Comparison of ENCODE assay signal across 8 cellular contexts in genomic region chr13:72565893-72566292, GRCh38.
DNase-seq lines count a peak whose midpoint lies in the region; ATAC-seq and TF ChIP-seq lines count a peak whose summit lies in the region.

No MANE protein-coding gene starts in this region.

- no peaks in the 10 kb centered on the region for H3F3A ChIP-seq in neural progenitor cell (ENCODE audit: low read depth)

- H3K4me2 ChIP-seq in neural progenitor cell = no peak overlapping the region

- H3K27ac Mint-ChIP-seq in chondrocyte (ENCODE audit: unreplicated experiment) (no peak overlapping the region), neural progenitor cell (no peak overlapping the region)

- H3K79me2 ChIP-seq in neural progenitor cell (ENCODE audit: low read depth) = no peaks in the 10 kb centered on the region

- peaks cover 13% of the 10 kb centered on the region for H3K27me3 Mint-ChIP-seq in chondrocyte (ENCODE audit: low read depth)
- no peaks in the 10 kb centered on the region for H3K27me3 Mint-ChIP-seq in neural progenitor cell (ENCODE audit: insufficient read depth, low read depth)

- H3K4me1 Mint-ChIP-seq in chondrocyte (ENCODE audit: low read depth) (peaks cover 5% of the 10 kb centered on the region), neural progenitor cell (no peaks in the 10 kb centered on the region)

- ATAC-seq in GM21423 (IDR thresholded peaks at IDR 0.05; ENCODE audit: unreplicated experiment) = peak; percentile 49

- H3K36me3 Mint-ChIP-seq in chondrocyte (ENCODE audit: low read depth) = no peaks in the 10 kb centered on the region
- no peaks in the 10 kb centered on the region for H3K36me3 Mint-ChIP-seq in neural progenitor cell

- no peak overlapping the region for H3K4me3 ChIP-seq in AG04450 (ENCODE audit: low read depth, low read length)
- no peak overlapping the region for H3K4me3 ChIP-seq in neural progenitor cell

- POLR2A ChIA-PET in AG04450 (lab: Yijun Ruan, JAX) = no interaction called here

- no peaks in the 10 kb centered on the region for H3K27me3 ChIP-seq in AG04450 (ENCODE audit: control insufficient read depth, insufficient read depth, low read length)
- no peaks in the 10 kb centered on the region for H3K27me3 ChIP-seq in neural progenitor cell

- H3K9me3 Mint-ChIP-seq in chondrocyte (ENCODE audit: low read depth) (no peaks in the 10 kb centered on the region), neural progenitor cell (no peaks in the 10 kb centered on the region)

- H3K4me3 Mint-ChIP-seq in chondrocyte (ENCODE audit: unreplicated experiment) (no peak overlapping the region), neural progenitor cell (no peak overlapping the region)

- no peaks in the 10 kb centered on the region for H3K4me1 ChIP-seq in neural progenitor cell

- TF ChIP-seq CTCF in AG04450 (IDR thresholded peaks at IDR 0.05; ENCODE audit: low read depth, low read length) (peak; percentile 72), chondrocyte (IDR thresholded peaks at IDR 0.05) (peak; percentile 87), neural progenitor cell (IDR thresholded peaks at IDR 0.05) (peak; percentile 90)

- CTCF ChIA-PET in AG04450 (lab: Charles Lee) = interaction anchor here (0.7 to 2.2 kb wide), 5 partner anchors 8 to 91 kb away, joined by 3 to 6 read pairs (median 4); no protein-coding TSS in a partner anchor

- DNase-seq in AG04450 (ENCODE audit: low read depth, low spot score) (no peak), NCI-H345 treated with DMSO at 0.1 percent for 48 hours (lab: John Stamatoyannopoulos, UW; ENCODE audit: unreplicated experiment) (peak; percentile 22), chondrocyte (ENCODE audit: low spot score) (no peak), neural progenitor cell (ENCODE audit: low spot score) (peak; percentile 65), 8988T (no peak), T-helper 1 cell (no peak)
- no peak for DNase-seq in activated naive CD4-positive, alpha-beta T cell treated with anti-CD3 and anti-CD28 coated beads, Interleukin-2, amount 50 U/mL, for 16 hours

- no peak overlapping the region for H3K9ac ChIP-seq in neural progenitor cell

- H4K20me1 ChIP-seq in neural progenitor cell (ENCODE audit: low read depth) = no peaks in the 10 kb centered on the region

- H3K9me3 ChIP-seq in AG04450 (ENCODE audit: control insufficient read depth, insufficient read depth, low read length) (no peaks in the 10 kb centered on the region), neural progenitor cell (ENCODE audit: low read depth) (no peaks in the 10 kb centered on the region)

- H3K27ac ChIP-seq in AG04450 (ENCODE audit: low read depth, low read length) = no peak overlapping the region
- H3K27ac ChIP-seq in neural progenitor cell = no peak overlapping the region

- H3K36me3 ChIP-seq in neural progenitor cell = no peaks in the 10 kb centered on the region

- no peak overlapping the region for H2AFZ ChIP-seq in neural progenitor cell (replicated peaks)

Comparison
In these comparisons a context has a peak if more than half of its experiments do, and no peak if none do; other contexts are left out.
1. DNase-seq: peak in NCI-H345 treated with DMSO at 0.1 percent for 48 hours (single experiment) and neural progenitor cell (single experiment); none in AG04450 (single experiment), chondrocyte (single experiment), 8988T (single experiment), T-helper 1 cell (0 of 5) and activated naive CD4-positive, alpha-beta T cell treated with anti-CD3 and anti-CD28 coated beads, Interleukin-2, amount 50 U/mL, for 16 hours (single experiment).
2. Peak in every context shown above with its lines, with median percentiles within 50 percentile points of each other: CTCF ChIP-seq.